In genomic region chr11:116111546-116111945, GRCh38 we compare ENCODE assay signal across 13 cellular contexts.
DNase-seq lines count a peak whose midpoint lies in the region; TF ChIP-seq lines count a peak whose summit lies in the region.
"Had no signal": no experiment of that assay in that cellular context is flagged by ENCODE, and none has a peak within 500 bp of the region (broad histone marks: within the 10 kb centered on the region; RNA-seq: fewer than 3 reads in every experiment).

No MANE protein-coding gene starts in this region.

- H3K4me3 ChIP-seq in neuronal stem cell (ENCODE audit: low read length in 2 of 2) (no peak overlapping the region), sigmoid colon (no peak overlapping the region)

- H2BK20ac ChIP-seq in H9 (ENCODE audit: low read depth, low read length, poor library complexity, severe bottlenecking) = no peak overlapping the region

- H4K5ac ChIP-seq in H9 (ENCODE audit: insufficient read length, low read depth, low read length) = no peak overlapping the region

- H3K9me3 Mint-ChIP-seq in H9 = peaks cover 3% of the 10 kb centered on the region in 2 experiments; a peak in 3 of 5 replicates

- no peak overlapping the region for H2BK15ac ChIP-seq in H9 (ENCODE audit: low read depth, low read length)
- no peak overlapping the region for H2BK15ac ChIP-seq in neuronal stem cell (ENCODE audit: low read length)

- H3K4ac ChIP-seq in H9 (ENCODE audit: low read depth, low read length) (no peak overlapping the region), neuronal stem cell (ENCODE audit: low read length) (no peak overlapping the region)

- no peaks in the 10 kb centered on the region for H4K20me1 ChIP-seq in H9 (ENCODE audit: control insufficient read depth, insufficient read depth, insufficient read length)

- no CpG with 5 or more reads among the region's 3 CpGs for WGBS in H9 (ENCODE audit: extremely low coverage, insufficient read length, low lambda C conversion rate)
- no CpG with 5 or more reads among the region's 3 CpGs for WGBS in neuronal stem cell (ENCODE audit: extremely low coverage in 2 of 2, insufficient read length in 2 of 2, insufficient replicate concordance in 1 of 2), 2 donors
- 66 to 82% methylated on average over 3 of the region's 3 CpGs for WGBS in sigmoid colon, 2 donors

- H3K23ac ChIP-seq in H9 (ENCODE audit: insufficient read length, low read depth, low read length) (no peak overlapping the region), neuronal stem cell (ENCODE audit: low read depth, low read length, poor library complexity) (no peak overlapping the region)

- no peak overlapping the region for H4K8ac ChIP-seq in H9 (replicated peaks; ENCODE audit: insufficient read length, low read depth, low read length)
- H4K8ac ChIP-seq in neuronal stem cell (ENCODE audit: low read depth, low read length) = no peak overlapping the region

- H3K36me3 ChIP-seq in neuronal stem cell (replicated peaks in 1 of 2; ENCODE audit: control insufficient read depth in 2 of 2, insufficient read depth in 2 of 2, low read length in 2 of 2) (no peaks in the 10 kb centered on the region), sigmoid colon (no peaks in the 10 kb centered on the region)

- no peak for TF ChIP-seq EP300 in sigmoid colon (IDR thresholded peaks at IDR 0.05)

- H3K79me2 ChIP-seq in H9 (ENCODE audit: insufficient read depth, low read length) = no peaks in the 10 kb centered on the region

- H3K14ac ChIP-seq in H9 (ENCODE audit: insufficient read depth, low read length) (no peak overlapping the region), neuronal stem cell (ENCODE audit: low read length) (no peak overlapping the region)

- TF ChIP-seq CTCF in H9 (conservative IDR thresholded peaks at IDR 0.05) = no peak
- no peak for TF ChIP-seq CTCF in sigmoid colon (IDR thresholded peaks at IDR 0.05)

- DNase-seq in H9 (peak; percentile 9), islet precursor cell (peak; percentile 17), neuronal stem cell (ENCODE audit: low spot score) (no peak), sigmoid colon (no peak)
- DNase-seq in stimulated activated CD4-positive, alpha-beta T cell treated with anti-CD3 and anti-CD28 coated beads, Interleukin-2, amount 100 ng/mL, for 48 hours = no peak
- DNase-seq in activated naive CD4-positive, alpha-beta T cell treated with Interleukin-2 at 50 U/mL for 16 hours = no peak
- DNase-seq: ACHN; AML-193; Caco-2; CD4-positive, alpha-beta T cell; HCEC 1CT had no signal

- H4K91ac ChIP-seq in H9 (ENCODE audit: insufficient read length, low read depth, low read length) (no peak overlapping the region), neuronal stem cell (ENCODE audit: low read depth, low read length, poor library complexity) (no peak overlapping the region)

- H3K23me2 ChIP-seq in H9 (ENCODE audit: insufficient read length, low read depth, low read length, poor library complexity, severe bottlenecking) = no peaks in the 10 kb centered on the region

- H2AK5ac ChIP-seq in H9 (ENCODE audit: insufficient read length, low read length) = no peak overlapping the region
- no peak overlapping the region for H2AK5ac ChIP-seq in neuronal stem cell (ENCODE audit: low read depth, low read length)

- H2BK120ac ChIP-seq in H9 (ENCODE audit: low read depth, low read length, poor library complexity, severe bottlenecking) (no peak overlapping the region), neuronal stem cell (ENCODE audit: low read depth, low read length) (no peak overlapping the region)

- peaks cover 11 to 15% of the 10 kb centered on the region in 2 experiments for H3K4me1 Mint-ChIP-seq in H9

- H3K9ac ChIP-seq in H9 (ENCODE audit: extremely low read depth, insufficient read length, low read length) (no peak overlapping the region), neuronal stem cell (ENCODE audit: low read depth, low read length, poor library complexity) (no peak overlapping the region)

- TF ChIP-seq POLR2A in sigmoid colon (IDR thresholded peaks at IDR 0.05) = no peak

- H2AFZ ChIP-seq in H9 (ENCODE audit: low read length) (no peak overlapping the region), neuronal stem cell (ENCODE audit: low read length) (no peak overlapping the region)

- H2BK5ac ChIP-seq in H9 (ENCODE audit: insufficient read length, low read length) (no peak overlapping the region), neuronal stem cell (ENCODE audit: low read length) (no peak overlapping the region)

- H3K79me1 ChIP-seq in H9 (ENCODE audit: insufficient read depth, low read depth, low read length, poor library complexity, severe bottlenecking) (no peaks in the 10 kb centered on the region), neuronal stem cell (ENCODE audit: low read depth, low read length) (no peaks in the 10 kb centered on the region)

- no peaks in the 10 kb centered on the region for H3K4me1 ChIP-seq in H9 (ENCODE audit: insufficient read depth, low read length)
- peaks cover 0 to 13% of the 10 kb centered on the region in 2 donors for H3K4me1 ChIP-seq in neuronal stem cell (ENCODE audit: control insufficient read depth in 2 of 2, insufficient read depth in 1 of 2, low read depth in 1 of 2, low read length in 2 of 2)
- H3K4me1 ChIP-seq in sigmoid colon = no peaks in the 10 kb centered on the region
- H3K4me1 ChIP-seq: Caco-2 had no signal

- H3K18ac ChIP-seq in H9 (ENCODE audit: insufficient read length, low read depth, low read length) (no peak overlapping the region), neuronal stem cell (ENCODE audit: low read length) (peak overlapping the region; percentile 32)

- no peak overlapping the region for H3T11ph ChIP-seq in H9 (ENCODE audit: low read length)

- H3K27me3 Mint-ChIP-seq in H9 (ENCODE audit: low read depth) = peaks cover 88% of the 10 kb centered on the region
- H3K27me3 Mint-ChIP-seq: CD4-positive, alpha-beta T cell had no signal

- peaks cover 47% of the 10 kb centered on the region; the same call in 1 of the 2 replicates for H3K27me3 ChIP-seq in H9 (ENCODE audit: insufficient read depth, low read length)
- no peaks in the 10 kb centered on the region for H3K27me3 ChIP-seq in neuronal stem cell (ENCODE audit: control insufficient read depth in 3 of 3, insufficient read depth in 3 of 3, low read depth in 1 of 3, low read length in 3 of 3)
- H3K27me3 ChIP-seq in sigmoid colon = no peaks in the 10 kb centered on the region

- intact Hi-C loops in sigmoid colon (cut with DNase I) = no loop called here

- H3K27ac ChIP-seq in H9 (ENCODE audit: insufficient read length, low read depth, low read length) (no peak overlapping the region), cingulate gyrus (ENCODE audit: low read depth, low read length) (peak overlapping the region; percentile 20), neuronal stem cell (replicated peaks; ENCODE audit: low read length) (no peak overlapping the region), sigmoid colon (no peak overlapping the region)
- H3K27ac ChIP-seq: C4-2B had no signal

- H3K9me3 ChIP-seq in H9 (ENCODE audit: control insufficient read depth, low read depth, low read length) (no peaks in the 10 kb centered on the region), neuronal stem cell (replicated peaks in 1 of 2; ENCODE audit: control insufficient read depth in 2 of 2, insufficient read depth in 1 of 2, low read depth in 1 of 2, low read length in 2 of 2) (peaks cover 6 to 8% of the 10 kb centered on the region in 2 donors), sigmoid colon (no peaks in the 10 kb centered on the region)
- H3K9me3 ChIP-seq: Caco-2 had no signal

- H3K4me2 ChIP-seq in H9 (ENCODE audit: insufficient read depth, insufficient read length, low read length) (no peak overlapping the region), neuronal stem cell (ENCODE audit: insufficient read depth, low read length, poor library complexity, severe bottlenecking) (no peak overlapping the region)

- no peak overlapping the region for H3K56ac ChIP-seq in H9 (ENCODE audit: insufficient read length, low read depth, low read length)

- no peak overlapping the region for H3K4me3 Mint-ChIP-seq in H9
- H3K4me3 Mint-ChIP-seq: CD4-positive, alpha-beta T cell had no signal

- H3K36me3 Mint-ChIP-seq in H9 (ENCODE audit: insufficient read depth in 1 of 3, low read depth in 3 of 3) = peaks cover 0 to 5% (median 2%) of the 10 kb centered on the region in 3 experiments; a peak in 3 of 7 replicates

- H3K27ac Mint-ChIP-seq in H9 = peak overlapping the region in 1 of 3 experiments; percentile 11; a peak in 1 of 7 replicates
- H3K27ac Mint-ChIP-seq: CD4-positive, alpha-beta T cell had no signal

- H2BK12ac ChIP-seq in H9 (ENCODE audit: insufficient read length, low read depth, low read length) = no peak overlapping the region
- H2BK12ac ChIP-seq in neuronal stem cell (ENCODE audit: low read length) = no peak overlapping the region

Comparison
In these comparisons a context has a peak if more than half of its experiments do, and no peak if none do; other contexts are left out.
1. DNase-seq: peak in H9 (single experiment) and islet precursor cell (single experiment); none in neuronal stem cell (single experiment), stimulated activated CD4-positive, alpha-beta T cell treated with anti-CD3 and anti-CD28 coated beads, Interleukin-2, amount 100 ng/mL, for 48 hours (0 of 2), activated naive CD4-positive, alpha-beta T cell treated with Interleukin-2 at 50 U/mL for 16 hours (single experiment) and sigmoid colon (single experiment).